In the genomic region with DNA sequence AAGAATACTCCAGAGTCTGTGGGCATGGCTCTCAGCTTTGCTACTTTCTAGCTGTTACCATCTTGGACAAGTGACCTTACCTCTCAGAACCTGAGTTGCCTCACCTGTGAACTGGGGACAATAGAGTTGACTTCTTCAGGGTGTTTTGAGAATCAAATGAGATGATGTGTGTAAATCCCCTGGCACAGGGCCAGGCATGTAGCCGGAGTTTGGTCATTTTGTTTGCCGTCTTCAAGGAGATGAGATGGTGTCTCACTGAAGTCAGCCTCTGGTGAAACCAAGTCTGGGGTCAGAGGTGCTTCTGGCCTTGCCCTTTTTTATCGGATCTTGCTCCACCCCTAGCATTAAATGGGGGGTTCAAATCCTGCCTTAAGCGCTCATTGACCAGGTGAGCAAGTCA, we compare ENCODE assay signal across 19 cellular contexts.
"Had no signal": no experiment of that assay in that cellular context is flagged by ENCODE, and none has a peak within 500 bp of the region (broad histone marks: within the 10 kb centered on the region; RNA-seq: fewer than 3 reads in every experiment).

No MANE protein-coding gene starts in this region.

- H3K36me3 ChIP-seq: ascending aorta, colonic mucosa, heart left ventricle, lower lobe of right lung, prostate gland, right lobe of liver had no signal

- H3K27ac ChIP-seq: ascending aorta, colonic mucosa, heart left ventricle, lower lobe of right lung, prostate gland, right lobe of liver had no signal

- DNase-seq: activated CD4-positive, alpha-beta memory T cell treated with anti-CD3 and anti-CD28 coated beads for 36 hours; activated CD4-positive, alpha-beta T cell treated with anti-CD3 and anti-CD28 coated beads for 1 hour; activated CD8-positive, alpha-beta memory T cell treated with anti-CD3 and anti-CD28 coated beads, Interleukin-2, amount 10 ng/mL, durations not matched to agents 7 days and 5 days; activated naive CD4-positive, alpha-beta T cell treated with anti-CD3 and anti-CD28 coated beads, Interleukin-2, amount 10 ng/mL, durations not matched to agents 7 days and 5 days; activated T-cell treated with anti-CD3 and anti-CD28 coated beads, Interleukin-2, amount 50 U/mL, for 1 hour; colonic mucosa; heart left ventricle; left colon; lower lobe of right lung; nephron progenitor cell; right lobe of liver; T1000 had no signal

- H3K4me1 ChIP-seq: colonic mucosa, prostate gland had no signal

- ATAC-seq: activated CD8-positive, alpha-beta memory T cell treated with anti-CD3 and anti-CD28 coated beads, Interleukin-2, amount 10 ng/mL, durations not matched to agents 7 days and 5 days; heart left ventricle; left colon; lower lobe of right lung had no signal

- H3K4me3 Mint-ChIP-seq: activated CD4-positive, alpha-beta memory T cell treated with anti-CD3 and anti-CD28 coated beads for 36 hours; activated CD8-positive, alpha-beta memory T cell treated with anti-CD3 and anti-CD28 coated beads, Interleukin-2, amount 10 ng/mL, durations not matched to agents 7 days and 5 days; activated naive CD4-positive, alpha-beta T cell treated with anti-CD3 and anti-CD28 coated beads, Interleukin-2, amount 10 ng/mL, durations not matched to agents 7 days and 5 days; mesothelial cell of epicardium; nephron progenitor cell; stimulated activated naive CD8-positive, alpha-beta T cell treated with anti-CD3 and anti-CD28 coated beads, Interleukin-15, Interleukin-2, amounts not matched to agents 100 ng/mL and 50 ng/mL, for 24 hours; type B pancreatic cell had no signal

- H3K36me3 Mint-ChIP-seq: activated CD4-positive, alpha-beta memory T cell treated with anti-CD3 and anti-CD28 coated beads for 36 hours; activated CD8-positive, alpha-beta memory T cell treated with anti-CD3 and anti-CD28 coated beads, Interleukin-2, amount 10 ng/mL, durations not matched to agents 7 days and 5 days; activated naive CD4-positive, alpha-beta T cell treated with anti-CD3 and anti-CD28 coated beads, Interleukin-2, amount 10 ng/mL, durations not matched to agents 7 days and 5 days; mesothelial cell of epicardium had no signal

- H3K27me3 ChIP-seq: ascending aorta, colonic mucosa, heart left ventricle, right lobe of liver had no signal

- FAIRE-seq: frontal cortex had no signal

- H3K27ac Mint-ChIP-seq: activated CD4-positive, alpha-beta memory T cell treated with anti-CD3 and anti-CD28 coated beads for 36 hours; activated CD8-positive, alpha-beta memory T cell treated with anti-CD3 and anti-CD28 coated beads, Interleukin-2, amount 10 ng/mL, durations not matched to agents 7 days and 5 days; activated naive CD4-positive, alpha-beta T cell treated with anti-CD3 and anti-CD28 coated beads, Interleukin-2, amount 10 ng/mL, durations not matched to agents 7 days and 5 days; mesothelial cell of epicardium; nephron progenitor cell; stimulated activated naive CD8-positive, alpha-beta T cell treated with anti-CD3 and anti-CD28 coated beads, Interleukin-15, Interleukin-2, amounts not matched to agents 100 ng/mL and 50 ng/mL, for 24 hours; type B pancreatic cell had no signal

- H3K9me3 ChIP-seq: ascending aorta, colonic mucosa, lower lobe of right lung, prostate gland, right lobe of liver had no signal

- H3K4me3 ChIP-seq: ascending aorta, colonic mucosa, heart left ventricle, lower lobe of right lung, prostate gland, right lobe of liver, smooth muscle cell had no signal

- H3K4me2 ChIP-seq: smooth muscle cell had no signal

- H3K27me3 Mint-ChIP-seq: activated CD4-positive, alpha-beta memory T cell treated with anti-CD3 and anti-CD28 coated beads for 36 hours; activated CD8-positive, alpha-beta memory T cell treated with anti-CD3 and anti-CD28 coated beads, Interleukin-2, amount 10 ng/mL, durations not matched to agents 7 days and 5 days; stimulated activated naive CD8-positive, alpha-beta T cell treated with anti-CD3 and anti-CD28 coated beads, Interleukin-15, Interleukin-2, amounts not matched to agents 100 ng/mL and 50 ng/mL, for 24 hours; type B pancreatic cell had no signal

- H3K9me3 Mint-ChIP-seq: activated CD4-positive, alpha-beta memory T cell treated with anti-CD3 and anti-CD28 coated beads for 36 hours; activated naive CD4-positive, alpha-beta T cell treated with anti-CD3 and anti-CD28 coated beads, Interleukin-2, amount 10 ng/mL, durations not matched to agents 7 days and 5 days; mesothelial cell of epicardium; stimulated activated naive CD8-positive, alpha-beta T cell treated with anti-CD3 and anti-CD28 coated beads, Interleukin-15, Interleukin-2, amounts not matched to agents 100 ng/mL and 50 ng/mL, for 24 hours; type B pancreatic cell had no signal

- H3K4me1 Mint-ChIP-seq: activated CD8-positive, alpha-beta memory T cell treated with anti-CD3 and anti-CD28 coated beads, Interleukin-2, amount 10 ng/mL, durations not matched to agents 7 days and 5 days; activated naive CD4-positive, alpha-beta T cell treated with anti-CD3 and anti-CD28 coated beads, Interleukin-2, amount 10 ng/mL, durations not matched to agents 7 days and 5 days had no signal
